ENCODE assay signal across 12 cellular contexts in the genomic region with DNA sequence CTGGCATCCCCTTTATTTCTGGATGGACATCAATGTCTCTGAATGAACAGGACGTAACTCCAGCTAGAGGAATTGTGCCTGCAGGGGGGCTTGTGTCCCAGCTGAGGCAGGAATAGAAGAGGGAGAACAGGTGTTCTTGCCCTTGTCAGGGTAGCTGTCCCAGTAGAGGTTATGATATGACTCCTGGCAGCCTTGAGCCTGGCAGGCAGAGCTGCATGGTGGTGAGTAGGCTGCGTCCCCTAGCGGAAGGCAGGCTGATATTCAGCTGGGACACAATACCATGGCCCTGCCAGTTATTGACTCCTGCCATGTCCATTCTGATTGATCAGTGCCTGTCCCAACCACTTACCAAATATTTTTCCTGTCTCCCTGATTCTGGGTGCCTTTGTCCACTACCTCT.
DNase-seq lines count a peak whose midpoint lies in the region; ATAC-seq and TF ChIP-seq lines count a peak whose summit lies in the region.
"Had no signal": no experiment of that assay in that cellular context is flagged by ENCODE, and none has a peak within 500 bp of the region (broad histone marks: within the 10 kb centered on the region; RNA-seq: fewer than 3 reads in every experiment).

No MANE protein-coding gene starts in this region.

- H3K4me3 ChIP-seq in endodermal cell (ENCODE audit: low read length): no peak overlapping the region
- H3K4me3 ChIP-seq in thyroid gland (replicated peaks in 1 of 3): no peak overlapping the region
- H3K4me3 ChIP-seq in lower lobe of right lung: no peak overlapping the region
- H3K4me3 ChIP-seq: spleen had no signal

- no peak for TF ChIP-seq POLR2A in thyroid gland (IDR thresholded peaks at IDR 0.05)

- H3K27ac ChIP-seq in endodermal cell (ENCODE audit: low read depth, low read length) (no peak overlapping the region), thyroid gland (no peak overlapping the region), lower lobe of right lung (no peak overlapping the region)
- H3K27ac ChIP-seq: spleen had no signal

- peaks cover 46% of the 10 kb centered on the region for H3K9me3 Mint-ChIP-seq in endodermal cell
- H3K9me3 Mint-ChIP-seq: activated T-helper 1 cell treated with anti-CD3 and anti-CD28 coated beads, Interleukin-12 subunit alpha, Interleukin-12 subunit beta, Interleukin-2, Interleukin-4 antibody, amounts not matched to agents 30 ng/mL and 10 ng/mL and 1 ng/mL, durations not matched to agents 14 hours and 24 hours and 36 hours; natural killer cell treated with Interleukin-12 subunit alpha and Interleukin-12 subunit beta and Interleukin-15 and Interleukin-18, amount 100 ng/mL, for 72 hours had no signal

- H3K4me3 Mint-ChIP-seq in endodermal cell: no peak overlapping the region
- H3K4me3 Mint-ChIP-seq: activated T-helper 1 cell treated with anti-CD3 and anti-CD28 coated beads, Interleukin-12 subunit alpha, Interleukin-12 subunit beta, Interleukin-2, Interleukin-4 antibody, amounts not matched to agents 30 ng/mL and 10 ng/mL and 1 ng/mL, durations not matched to agents 14 hours and 24 hours and 36 hours; natural killer cell treated with Interleukin-12 subunit alpha and Interleukin-12 subunit beta and Interleukin-15 and Interleukin-18, amount 100 ng/mL, for 72 hours had no signal

- H3K36me3 ChIP-seq in endodermal cell (ENCODE audit: control insufficient read depth, insufficient read depth, low read length) (peaks cover 4% of the 10 kb centered on the region), thyroid gland (no peaks in the 10 kb centered on the region), lower lobe of right lung (no peaks in the 10 kb centered on the region)
- H3K36me3 ChIP-seq: spleen had no signal

- intact Hi-C loops in thyroid gland (cut with DNase I) (no loop called here), lower lobe of right lung (cut with DNase I) (no loop called here)

- no peak overlapping the region for H3K9ac ChIP-seq in endodermal cell (ENCODE audit: extremely low read depth, low read length, poor library complexity, severe bottlenecking)

- peaks cover 30% of the 10 kb centered on the region for H3K36me3 Mint-ChIP-seq in endodermal cell (ENCODE audit: low read depth)

- no peaks in the 10 kb centered on the region for H3K27me3 Mint-ChIP-seq in endodermal cell (ENCODE audit: insufficient read depth)

- WGBS in endodermal cell (ENCODE audit: insufficient coverage in 1 of 2, insufficient read length in 1 of 2), 2 experiments: 64 to 83% methylated on average over 2 to 3 of the region's 3 CpGs
- WGBS in thyroid gland, 2 donors: 86% methylated on average over 3 of the region's 3 CpGs

- DNase-seq in ELF-1 (ENCODE audit: low read depth, low spot score) (peak; percentile 25), GM20000 (ENCODE audit: low spot score) (peak; percentile 12), endodermal cell (peak; percentile 73), thyroid gland (no peak), NCI-H2196 (lab: John Stamatoyannopoulos, UW; ENCODE audit: unreplicated experiment) (no peak), left lobe of liver (ENCODE audit: low spot score) (no peak), lower lobe of right lung (no peak)
- DNase-seq: NCI-H1694 treated with DMSO at 0.1 percent for 48 hours, spleen had no signal

- H3K27me3 ChIP-seq in endodermal cell (ENCODE audit: control insufficient read depth, insufficient read depth, low read length, poor library complexity, severe bottlenecking): no peaks in the 10 kb centered on the region
- no peaks in the 10 kb centered on the region for H3K27me3 ChIP-seq in thyroid gland
- no peaks in the 10 kb centered on the region for H3K27me3 ChIP-seq in lower lobe of right lung (ENCODE audit: low read depth)
- H3K27me3 ChIP-seq: spleen had no signal

- H3K27ac Mint-ChIP-seq in endodermal cell: no peak overlapping the region
- H3K27ac Mint-ChIP-seq: activated T-helper 1 cell treated with anti-CD3 and anti-CD28 coated beads, Interleukin-12 subunit alpha, Interleukin-12 subunit beta, Interleukin-2, Interleukin-4 antibody, amounts not matched to agents 30 ng/mL and 10 ng/mL and 1 ng/mL, durations not matched to agents 14 hours and 24 hours and 36 hours; natural killer cell treated with Interleukin-12 subunit alpha and Interleukin-12 subunit beta and Interleukin-15 and Interleukin-18, amount 100 ng/mL, for 72 hours had no signal

- TF ChIP-seq CTCF in GM20000 (IDR thresholded peaks at IDR 0.05; ENCODE audit: extremely low read depth, missing control alignments) (no peak), endodermal cell (conservative IDR thresholded peaks at IDR 0.05) (peak; percentile 65), thyroid gland (IDR thresholded peaks at IDR 0.05) (no peak), lower lobe of right lung (IDR thresholded peaks at IDR 0.05) (no peak)

- H3K9me3 ChIP-seq in endodermal cell (ENCODE audit: control insufficient read depth, low read length): peaks cover 50% of the 10 kb centered on the region
- no peaks in the 10 kb centered on the region for H3K9me3 ChIP-seq in thyroid gland
- H3K9me3 ChIP-seq in lower lobe of right lung: peaks cover 3% of the 10 kb centered on the region

- peaks cover 6% of the 10 kb centered on the region for H3K4me1 ChIP-seq in endodermal cell (ENCODE audit: control insufficient read depth, insufficient read depth, low read length)
- H3K4me1 ChIP-seq in thyroid gland: peaks cover 0 to 4% of the 10 kb centered on the region in 2 donors
- no peaks in the 10 kb centered on the region for H3K4me1 ChIP-seq in lower lobe of right lung
- H3K4me1 ChIP-seq: spleen had no signal

- ATAC-seq in HG03442 (IDR thresholded peaks at IDR 0.05; ENCODE audit: unreplicated experiment) (peak; percentile 87), left lobe of liver (no peak), lower lobe of right lung (no peak)
- ATAC-seq: natural killer cell treated with Interleukin-12 subunit alpha and Interleukin-12 subunit beta and Interleukin-15 and Interleukin-18, amount 100 ng/mL, for 72 hours had no signal

- H3K4me1 Mint-ChIP-seq in endodermal cell: peaks cover 23% of the 10 kb centered on the region

Comparison
In these comparisons a context has a peak if more than half of its experiments do, and no peak if none do; other contexts are left out.
1. DNase-seq: peak in ELF-1 (single experiment), GM20000 (single experiment) and endodermal cell (single experiment); none in thyroid gland (0 of 2), NCI-H2196 (single experiment), left lobe of liver (single experiment) and lower lobe of right lung (single experiment).